Comparison of ENCODE assay signal across 24 cellular contexts in the genomic region with DNA sequence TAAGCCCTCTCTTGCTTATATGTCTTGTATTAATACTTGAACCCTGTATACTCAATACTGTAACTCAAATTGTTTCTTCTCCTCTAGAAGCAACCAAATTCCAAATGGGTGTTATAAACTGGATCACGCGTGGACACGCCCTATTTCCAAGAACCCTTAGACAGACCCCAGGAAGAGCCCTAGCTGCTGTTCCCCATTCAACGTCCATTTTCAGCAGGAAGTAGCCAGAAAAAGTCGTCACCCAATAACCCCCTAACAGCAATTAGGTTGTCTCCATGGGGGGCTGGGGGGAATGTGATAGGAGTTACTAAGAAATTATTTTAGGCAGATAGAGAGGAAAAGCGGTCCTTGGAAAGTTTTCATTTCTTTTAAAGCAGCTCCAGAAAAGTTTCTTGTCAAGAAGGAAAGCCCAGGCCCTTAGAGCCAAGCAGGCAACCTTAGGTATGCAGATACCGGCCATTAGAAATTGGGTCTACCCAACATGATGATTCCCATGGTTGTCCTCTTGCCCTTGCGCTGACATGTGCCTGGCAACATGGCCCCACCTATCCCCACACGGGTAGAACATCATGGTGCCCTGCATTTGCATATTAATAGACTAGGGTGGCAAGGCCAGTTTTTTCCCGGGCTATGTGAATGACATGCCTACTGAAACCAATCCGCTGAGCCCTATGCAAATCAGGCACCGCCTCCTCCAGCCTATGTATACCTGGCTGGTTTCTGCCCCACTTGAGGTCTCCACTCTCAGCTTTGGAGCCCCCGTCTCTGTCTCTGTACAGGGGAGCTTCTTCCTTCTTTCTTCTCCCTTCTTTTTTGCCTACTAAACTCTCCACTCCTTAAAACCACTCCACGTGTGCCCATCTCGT. TPM values are rescaled to one million over a fixed set of nuclear protein-coding genes. Genes with fewer than 3 reads are reported as not detected.
DNase-seq lines count a peak whose midpoint lies in the region; ATAC-seq and TF ChIP-seq lines count a peak whose summit lies in the region.
"Had no signal": no experiment of that assay in that cellular context is flagged by ENCODE, and none has a peak within 500 bp of the region (broad histone marks: within the 10 kb centered on the region; RNA-seq: fewer than 3 reads in every experiment).

No MANE protein-coding gene starts in this region.

- no TSS peak for BruUV-seq in MCF 10A (replicated peaks; lab: Mats Ljungman, UMichigan)

- no peaks in the 10 kb centered on the region for H3K9me3 ChIP-seq in upper lobe of left lung
- H3K9me3 ChIP-seq: SJCRH30, uterus had no signal

- H3K4me3 Mint-ChIP-seq in dendritic cell treated with granulocyte-macrophage colony-stimulating factor and Interleukin-4, amounts not matched to agents 40 ng/mL and 50 ng/mL, for 4 days: no peak overlapping the region
- no peak overlapping the region for H3K4me3 Mint-ChIP-seq in MCF 10A (ENCODE audit: unreplicated experiment)
- no peak overlapping the region for H3K4me3 Mint-ChIP-seq in stimulated activated effector memory CD8-positive, alpha-beta T cell treated with anti-CD3 and anti-CD28 coated beads, Interleukin-12 subunit alpha, Interleukin-12 subunit beta, amount 100 ng/mL, for 72 hours
- H3K4me3 Mint-ChIP-seq: activated CD4-positive, alpha-beta memory T cell treated with anti-CD3 and anti-CD28 coated beads for 36 hours; nephron progenitor cell; T-helper 1 cell treated with Interleukin-12 subunit alpha and Interleukin-12 subunit beta and Interleukin-4 antibody, amounts not matched to agents 30 μg/mL and 1 μg/mL, for 36 hours had no signal

- H3K36me3 ChIP-seq in upper lobe of left lung: no peaks in the 10 kb centered on the region
- H3K36me3 ChIP-seq: BLaER1 treated with 17β-estradiol and CSF1 and Interleukin-3, amounts not matched to agents 10 nM and 100 nM; SJCRH30; uterus had no signal

- H3K9me3 Mint-ChIP-seq in dendritic cell treated with granulocyte-macrophage colony-stimulating factor and Interleukin-4, amounts not matched to agents 40 ng/mL and 50 ng/mL, for 4 days: peaks cover 9% of the 10 kb centered on the region
- peaks cover 7% of the 10 kb centered on the region for H3K9me3 Mint-ChIP-seq in MCF 10A (ENCODE audit: unreplicated experiment)
- H3K9me3 Mint-ChIP-seq in stimulated activated effector memory CD8-positive, alpha-beta T cell treated with anti-CD3 and anti-CD28 coated beads, Interleukin-12 subunit alpha, Interleukin-12 subunit beta, amount 100 ng/mL, for 72 hours: no peaks in the 10 kb centered on the region
- H3K9me3 Mint-ChIP-seq: activated CD4-positive, alpha-beta memory T cell treated with anti-CD3 and anti-CD28 coated beads for 36 hours; nephron progenitor cell; T-helper 1 cell treated with Interleukin-12 subunit alpha and Interleukin-12 subunit beta and Interleukin-4 antibody, amounts not matched to agents 30 μg/mL and 1 μg/mL, for 36 hours had no signal

- H3K4me1 ChIP-seq in upper lobe of left lung: peaks cover 2 to 54% (median 36%) of the 10 kb centered on the region in 4 donors
- H3K4me1 ChIP-seq: uterus had no signal

- no peaks in the 10 kb centered on the region for H3K27me3 Mint-ChIP-seq in dendritic cell treated with granulocyte-macrophage colony-stimulating factor and Interleukin-4, amounts not matched to agents 40 ng/mL and 50 ng/mL, for 4 days
- H3K27me3 Mint-ChIP-seq in MCF 10A (ENCODE audit: insufficient read depth, unreplicated experiment): no peaks in the 10 kb centered on the region
- H3K27me3 Mint-ChIP-seq: activated CD4-positive, alpha-beta memory T cell treated with anti-CD3 and anti-CD28 coated beads for 36 hours had no signal

- no peak for TF ChIP-seq EP300 in upper lobe of left lung (IDR thresholded peaks at IDR 0.05)

- peak overlapping the region; percentile 29 for H3K27ac Mint-ChIP-seq in dendritic cell treated with granulocyte-macrophage colony-stimulating factor and Interleukin-4, amounts not matched to agents 40 ng/mL and 50 ng/mL, for 4 days
- no peak overlapping the region for H3K27ac Mint-ChIP-seq in MCF 10A (ENCODE audit: low read depth, unreplicated experiment)
- H3K27ac Mint-ChIP-seq in stimulated activated effector memory CD8-positive, alpha-beta T cell treated with anti-CD3 and anti-CD28 coated beads, Interleukin-12 subunit alpha, Interleukin-12 subunit beta, amount 100 ng/mL, for 72 hours: no peak overlapping the region
- H3K27ac Mint-ChIP-seq: activated CD4-positive, alpha-beta memory T cell treated with anti-CD3 and anti-CD28 coated beads for 36 hours; nephron progenitor cell; T-helper 1 cell treated with Interleukin-12 subunit alpha and Interleukin-12 subunit beta and Interleukin-4 antibody, amounts not matched to agents 30 μg/mL and 1 μg/mL, for 36 hours had no signal

- no peak for TF ChIP-seq POLR2A in upper lobe of left lung (IDR thresholded peaks at IDR 0.05)

- 88 to 91% methylated on average over 15 of the region's 15 CpGs for WGBS in upper lobe of left lung, 2 donors

- no peaks in the 10 kb centered on the region for H3K27me3 ChIP-seq in upper lobe of left lung
- H3K27me3 ChIP-seq: BLaER1 treated with 17β-estradiol and CSF1 and Interleukin-3, amounts not matched to agents 10 nM and 100 nM; dorsolateral prefrontal cortex; SJCRH30; uterus had no signal

- H3K4me3 ChIP-seq in upper lobe of left lung: no peak overlapping the region
- H3K4me3 ChIP-seq: BLaER1 treated with 17β-estradiol and CSF1 and Interleukin-3, amounts not matched to agents 10 nM and 100 nM; dorsolateral prefrontal cortex; SJCRH30; uterus had no signal

- peaks cover 25% of the 10 kb centered on the region for H3K4me1 Mint-ChIP-seq in dendritic cell treated with granulocyte-macrophage colony-stimulating factor and Interleukin-4, amounts not matched to agents 40 ng/mL and 50 ng/mL, for 4 days (ENCODE audit: low read depth)
- peaks cover 49% of the 10 kb centered on the region for H3K4me1 Mint-ChIP-seq in MCF 10A (ENCODE audit: insufficient read depth, unreplicated experiment)
- H3K4me1 Mint-ChIP-seq in stimulated activated effector memory CD8-positive, alpha-beta T cell treated with anti-CD3 and anti-CD28 coated beads, Interleukin-12 subunit alpha, Interleukin-12 subunit beta, amount 100 ng/mL, for 72 hours: peaks cover 24% of the 10 kb centered on the region

- no peak for ATAC-seq in upper lobe of left lung (ENCODE audit: low FRiP score in 2 of 2)
- ATAC-seq in stimulated activated effector memory CD8-positive, alpha-beta T cell treated with anti-CD3 and anti-CD28 coated beads, Interleukin-12 subunit alpha, Interleukin-12 subunit beta, amount 100 ng/mL, for 72 hours: no peak
- ATAC-seq: HepG2, left colon had no signal

- peak overlapping the region; percentile 67 to 84 (median 75) for H3K27ac ChIP-seq in upper lobe of left lung
- H3K27ac ChIP-seq: BLaER1 treated with 17β-estradiol and CSF1 and Interleukin-3, amounts not matched to agents 10 nM and 100 nM; dorsolateral prefrontal cortex; SJCRH30; uterus; WERI-Rb-1 had no signal

- peaks cover 11% of the 10 kb centered on the region for H3K36me3 Mint-ChIP-seq in dendritic cell treated with granulocyte-macrophage colony-stimulating factor and Interleukin-4, amounts not matched to agents 40 ng/mL and 50 ng/mL, for 4 days (ENCODE audit: low read depth)
- no peaks in the 10 kb centered on the region for H3K36me3 Mint-ChIP-seq in MCF 10A (ENCODE audit: insufficient read depth, unreplicated experiment)
- H3K36me3 Mint-ChIP-seq in stimulated activated effector memory CD8-positive, alpha-beta T cell treated with anti-CD3 and anti-CD28 coated beads, Interleukin-12 subunit alpha, Interleukin-12 subunit beta, amount 100 ng/mL, for 72 hours: peaks cover 12% of the 10 kb centered on the region
- H3K36me3 Mint-ChIP-seq: activated CD4-positive, alpha-beta memory T cell treated with anti-CD3 and anti-CD28 coated beads for 36 hours had no signal

- DNase-seq in SHP77 (lab: John Stamatoyannopoulos, UW) (peak; percentile 10 to 21), SHP77 treated with DMSO at 0.1 percent for 48 hours (lab: John Stamatoyannopoulos, UW) (no peak), NCI-H2196 treated with DMSO at 0.1 percent for 48 hours (lab: John Stamatoyannopoulos, UW; ENCODE audit: unreplicated experiment) (peak; percentile 67), upper lobe of left lung (no peak), MCF 10A (ENCODE audit: unreplicated experiment) (no peak), GM19240 (ENCODE audit: insufficient read length, low spot score) (no peak)
- no peak for DNase-seq in stimulated activated effector memory CD8-positive, alpha-beta T cell treated with anti-CD3 and anti-CD28 coated beads, Interleukin-12 subunit alpha, Interleukin-12 subunit beta, amount 100 ng/mL, for 72 hours (ENCODE audit: low spot score in 2 of 2)
- DNase-seq: activated CD4-positive, alpha-beta memory T cell treated with anti-CD3 and anti-CD28 coated beads for 36 hours; activated gamma-delta T cell treated with Interleukin-2 at 50 U/mL for 16 hours; activated T-cell treated with anti-CD3 and anti-CD28 coated beads for 4 hours; amniotic stem cell; dorsolateral prefrontal cortex; foreskin melanocyte; left colon; midbrain; nephron progenitor cell; stimulated activated CD4-positive, alpha-beta T cell treated with anti-CD3 and anti-CD28 coated beads, Interleukin-2, amount 100 ng/mL, for 24 hours; uterus; WERI-Rb-1 had no signal

- TF ChIP-seq CTCF in upper lobe of left lung (IDR thresholded peaks at IDR 0.05) (no peak), MCF 10A (IDR thresholded peaks at IDR 0.05; ENCODE audit: unreplicated experiment) (no peak)

- intact Hi-C loops in dendritic cell treated with granulocyte-macrophage colony-stimulating factor and Interleukin-4, amounts not matched to agents 40 ng/mL and 50 ng/mL, for 4 days (cut with micrococcal nuclease): no loop called here
- intact Hi-C loops in MCF 10A (cut with micrococcal nuclease): no loop called here

- CTCF ChIA-PET in MCF 10A (lab: Yijun Ruan, JAX): interaction anchor here (1.0 to 1.7 kb wide), 3 partner anchors 48 to 342 kb away, joined by 3 read pairs; no protein-coding TSS in a partner anchor

- POLR2A ChIA-PET in MCF 10A (lab: Yijun Ruan, JAX): interaction anchor here (0.7 to 11.1 kb wide), 5 partner anchors 6 to 1245 kb away, joined by 3 to 160 read pairs (median 6); a partner anchor contains a TSS

RNA-seq across cellular contexts. Expression of a gene that starts 4.0 kb away (rescaled TPM):
- 100 to 1,000 TPM; 105 to 358 (median 248) TPM for total RNA-seq in upper lobe of left lung
- 181 and 184 TPM in 2 replicates for total RNA-seq in MCF 10A (2022)

Comparison
In these comparisons a context has a peak if more than half of its experiments do, and no peak if none do; other contexts are left out.
1. DNase-seq: peak in SHP77 (2 of 2) and NCI-H2196 treated with DMSO at 0.1 percent for 48 hours (single experiment); none in SHP77 treated with DMSO at 0.1 percent for 48 hours (single experiment), upper lobe of left lung (0 of 2), MCF 10A (single experiment), stimulated activated effector memory CD8-positive, alpha-beta T cell treated with anti-CD3 and anti-CD28 coated beads, Interleukin-12 subunit alpha, Interleukin-12 subunit beta, amount 100 ng/mL, for 72 hours (0 of 2) and GM19240 (single experiment).